ENCODE assay signal across 14 cellular contexts in genomic region chr6:149551920-149552319, GRCh38. TPM values are rescaled to one million over a fixed set of nuclear protein-coding genes. Genes with fewer than 3 reads are reported as not detected.
A peak's percentile ranks its signal among the peaks of the same experiment; 100 is the strongest.
DNase-seq lines count a peak whose midpoint lies in the region; ATAC-seq, FAIRE-seq and TF ChIP-seq lines count a peak whose summit lies in the region.
"Had no signal": no experiment of that assay in that cellular context is flagged by ENCODE, and none has a peak within 500 bp of the region (broad histone marks: within the 10 kb centered on the region; RNA-seq: fewer than 3 reads in every experiment).

No MANE protein-coding gene starts in this region.

- no peak for DNase-seq in cardiac muscle cell (ENCODE audit: low read depth in 1 of 2, low spot score in 1 of 2)
- no peak for DNase-seq in cardiac septum (ENCODE audit: low spot score)
- no peak for DNase-seq in GM12878 (ENCODE audit: low read depth, low spot score)
- DNase-seq in H1 (ENCODE audit: low read depth in 1 of 2, low spot score in 2 of 2) = no peak
- DNase-seq in stimulated activated naive CD4-positive, alpha-beta T cell treated with Interleukin-2 at 50 U/mL for 16 hours (lab: John Stamatoyannopoulos, UW) = no peak
- DNase-seq in activated naive CD4-positive, alpha-beta T cell treated with anti-CD3 and anti-CD28 coated beads, Interleukin-2, amount 50 U/mL, for 72 hours (ENCODE audit: low spot score in 2 of 2) = no peak
- DNase-seq: ACHN; CD4-positive, alpha-beta memory T cell; DMS79; H9 had no signal

- H2BK15ac ChIP-seq in H1 (ENCODE audit: low read length) = no peak overlapping the region

- no peak for TF ChIP-seq POLR2A in GM12878 (IDR thresholded peaks at IDR 0.05; ENCODE audit: low read depth, low read length)
- no peak for TF ChIP-seq POLR2A in H1 (IDR thresholded peaks at IDR 0.05; ENCODE audit: control extremely low read depth in 1 of 2, low read depth in 2 of 2, low read length in 2 of 2)

- H4K20me1 ChIP-seq in GM12878 (ENCODE audit: control insufficient read depth, insufficient read depth) = no peaks in the 10 kb centered on the region
- no peaks in the 10 kb centered on the region for H4K20me1 ChIP-seq in H1 (replicated peaks in 1 of 2; ENCODE audit: control insufficient read depth in 1 of 2, insufficient read depth in 2 of 2, low read length in 2 of 2)

- no peak overlapping the region for H3K56ac ChIP-seq in H1 (replicated peaks; ENCODE audit: insufficient read length, low read depth, low read length)

- H4K91ac ChIP-seq in H1 (replicated peaks; ENCODE audit: insufficient read length, low read length) = no peak overlapping the region

- FAIRE-seq in GM12878 (lab: Jason Lieb, UNC) (no peak), H1 (lab: Jason Lieb, UNC) (no peak)
- FAIRE-seq: GM12891 had no signal

- POLR2A ChIA-PET in GM12878 (lab: Charles Lee) (no interaction called here), H1 (lab: Charles Lee; ENCODE audit: partially characterized antibody) (interaction anchor here (0.8 to 3.4 kb wide), 2 partner anchors 14 to 15 kb away, joined by 4 to 10 read pairs; partner anchors contain the start of gene GINM1)

- intact Hi-C loops in cardiac septum (cut with DNase I) (no loop called here), GM12878 (cut with micrococcal nuclease; ENCODE audit: unreplicated experiment) (no loop called here)

- WGBS in GM12878 (ENCODE audit: insufficient coverage, insufficient replicate concordance, low lambda C conversion rate, missing lambda C conversion rate) = 44% methylated on average over 5 of the region's 5 CpGs
- 78% methylated on average over 5 of the region's 5 CpGs; no CpG with 5 or more reads in 1 of the 2 experiments for WGBS in H1 (ENCODE audit: extremely low coverage in 1 of 2, insufficient coverage in 1 of 2, insufficient read length in 1 of 2, insufficient replicate concordance in 2 of 2, low coverage in 1 of 2, low lambda C conversion rate in 2 of 2, missing lambda C conversion rate in 1 of 2), 2 experiments

- ATAC-seq in GM12878 = peak; percentile 35; the same call in 1 of the 3 replicates
- ATAC-seq in GM21390 (IDR thresholded peaks at IDR 0.05; ENCODE audit: unreplicated experiment) = no peak
- no peak for ATAC-seq in activated naive CD4-positive, alpha-beta T cell treated with anti-CD3 and anti-CD28 coated beads, Interleukin-2, amount 50 U/mL, for 72 hours
- ATAC-seq: GM23338 had no signal

- RAD21 ChIA-PET in GM12878 (lab: Charles Lee; ENCODE audit: unreplicated experiment) = no interaction called here

- H3K4me3 ChIP-seq in cardiac muscle cell = no peak overlapping the region
- H3K4me3 ChIP-seq in GM12878 = no peak overlapping the region
- no peak overlapping the region for H3K4me3 ChIP-seq in H1 (ENCODE audit: extremely low read depth in 1 of 4, insufficient read depth in 2 of 4, low read depth in 3 of 4, low read length in 4 of 4)
- H3K4me3 ChIP-seq: GM23338 had no signal

- H3K4me2 ChIP-seq in GM12878 (ENCODE audit: control insufficient read depth, insufficient read depth) (no peak overlapping the region), H1 (ENCODE audit: insufficient read depth in 1 of 2, low read depth in 2 of 2, low read length in 2 of 2) (no peak overlapping the region)
- H3K4me2 ChIP-seq: GM23338 had no signal

- no peaks in the 10 kb centered on the region for H3K9me3 ChIP-seq in cardiac muscle cell (ENCODE audit: low read depth)
- no peaks in the 10 kb centered on the region for H3K9me3 ChIP-seq in GM12878 (replicated peaks; ENCODE audit: control insufficient read depth, insufficient read depth, low read length)
- no peaks in the 10 kb centered on the region for H3K9me3 ChIP-seq in H1 (ENCODE audit: insufficient read depth in 2 of 2, low read depth in 1 of 2, low read length in 1 of 2)

- no peak for TF ChIP-seq RAD21 in GM12878 (IDR thresholded peaks at IDR 0.05; ENCODE audit: insufficient read depth, low read depth, low read length)
- TF ChIP-seq RAD21 in H1 (IDR thresholded peaks at IDR 0.05 in 1 of 2, conservative IDR thresholded peaks at IDR 0.05 in 1 of 2; ENCODE audit: low read depth in 2 of 2, low read length in 2 of 2) = no peak

- in situ Hi-C loops in GM12878 (cut with MboI) = no loop called here

- H4K8ac ChIP-seq in H1 (ENCODE audit: extremely low read depth, insufficient read depth, low read length) = peak overlapping the region; percentile 68; the same call in 1 of the 2 replicates

- BruUV-seq in GM12878 (replicated peaks; lab: Mats Ljungman, UMichigan) = no TSS peak

- SMC1A ChIA-PET in GM12878 (lab: Charles Lee; ENCODE audit: uncharacterized antibody, unreplicated experiment) = interaction anchor here (1.3 kb wide), 1 partner anchor 10 kb away, joined by 4 read pairs; no protein-coding TSS in a partner anchor

- no peak overlapping the region for H3K18ac ChIP-seq in H1 (ENCODE audit: extremely low read depth, low read length)

- no peaks in the 10 kb centered on the region for H3K23me2 ChIP-seq in H1 (ENCODE audit: low read depth, low read length)

- no peak overlapping the region for H3K4ac ChIP-seq in H1 (replicated peaks; ENCODE audit: insufficient read length, low read depth, low read length)

- H2BK20ac ChIP-seq in H1 (ENCODE audit: low read length) = no peak overlapping the region

- no peak overlapping the region for H3K23ac ChIP-seq in H1 (ENCODE audit: insufficient read length)

- H3K4me1 ChIP-seq in cardiac muscle cell (ENCODE audit: low read depth) (peaks cover 9% of the 10 kb centered on the region), GM12878 (ENCODE audit: control insufficient read depth, insufficient read depth, low read length) (no peaks in the 10 kb centered on the region), H1 (replicated peaks in 1 of 4; ENCODE audit: control insufficient read depth in 3 of 4, insufficient read depth in 4 of 4, low read length in 3 of 4) (no peaks in the 10 kb centered on the region)

- no peak overlapping the region for H2AK5ac ChIP-seq in H1 (ENCODE audit: low read depth, low read length)

- no peak overlapping the region for H3K9ac ChIP-seq in GM12878 (ENCODE audit: control insufficient read depth, insufficient read depth, low read length)
- H3K9ac ChIP-seq in H1 (replicated peaks in 1 of 4; ENCODE audit: extremely low read depth in 1 of 4, low read depth in 3 of 4, low read length in 3 of 4) = no peak overlapping the region

- peaks cover 34% of the 10 kb centered on the region for H3K27me3 ChIP-seq in cardiac muscle cell
- no peaks in the 10 kb centered on the region; a peak in 2 of 4 replicates for H3K27me3 ChIP-seq in GM12878 (replicated peaks in 1 of 2; ENCODE audit: control insufficient read depth in 2 of 2, insufficient read depth in 2 of 2, low read length in 1 of 2)
- no peaks in the 10 kb centered on the region; a peak in 1 of 7 replicates for H3K27me3 ChIP-seq in H1 (replicated peaks in 1 of 4; ENCODE audit: control insufficient read depth in 3 of 4, extremely low read depth in 1 of 4, insufficient read depth in 3 of 4, low read length in 3 of 4)

- H3K36me3 ChIP-seq in cardiac muscle cell (no peaks in the 10 kb centered on the region), GM12878 (ENCODE audit: control insufficient read depth in 2 of 2, insufficient read depth in 2 of 2, low read length in 1 of 2) (no peaks in the 10 kb centered on the region), H1 (ENCODE audit: control insufficient read depth in 2 of 4, insufficient read depth in 4 of 4, low read length in 3 of 4) (no peaks in the 10 kb centered on the region)

- H3K36me3 Mint-ChIP-seq in activated naive CD4-positive, alpha-beta T cell treated with anti-CD3 and anti-CD28 coated beads, Interleukin-2, amount 50 U/mL, for 72 hours = peaks cover 0 to 5% of the 10 kb centered on the region in 2 donors

- H3K79me1 ChIP-seq in H1 (ENCODE audit: low read depth, low read length) = no peaks in the 10 kb centered on the region

- CTCF ChIA-PET in GM12878 (lab: Yijun Ruan, JAX) (interaction anchor here (0.7 to 2.5 kb wide), 3 partner anchors 9 to 35 kb away, joined by 3 to 11 read pairs (median 8); no protein-coding TSS in a partner anchor), H1 (lab: Charles Lee; ENCODE audit: partially characterized antibody) (interaction anchor here (0.7 to 8.9 kb wide), 4 partner anchors 11 to 271 kb away, joined by 3 to 108 read pairs (median 4); partner anchors contain the start of gene GINM1)

- no peak overlapping the region for H3K14ac ChIP-seq in H1 (ENCODE audit: insufficient read length)

- no peak overlapping the region for H3K27ac Mint-ChIP-seq in activated naive CD4-positive, alpha-beta T cell treated with anti-CD3 and anti-CD28 coated beads, Interleukin-2, amount 50 U/mL, for 72 hours
- H3K27ac Mint-ChIP-seq: CD4-positive, alpha-beta memory T cell; GM23338 had no signal

- no peak overlapping the region for H2BK12ac ChIP-seq in H1 (ENCODE audit: low read depth, low read length)

- TF ChIP-seq EP300 in GM12878 (IDR thresholded peaks at IDR 0.05; ENCODE audit: borderline replicate concordance in 1 of 2, control insufficient read depth in 1 of 2, low read depth in 2 of 2, low read length in 2 of 2) (no peak), H1 (IDR thresholded peaks at IDR 0.05; ENCODE audit: borderline replicate concordance in 1 of 2, low read depth in 2 of 2, low read length in 2 of 2) (no peak)

- no peak for TF ChIP-seq CTCF in cardiac muscle cell (IDR thresholded peaks at IDR 0.05; ENCODE audit: low read depth, low read length)
- no peak for TF ChIP-seq CTCF in GM12878 (IDR thresholded peaks at IDR 0.05 in 2 of 3, conservative IDR thresholded peaks at IDR 0.05 in 1 of 3; ENCODE audit: control insufficient read depth in 2 of 3, extremely low read depth in 1 of 3, insufficient read depth in 1 of 3, low read depth in 3 of 3, low read length in 3 of 3)
- no peak for TF ChIP-seq CTCF in H1 (IDR thresholded peaks at IDR 0.05; ENCODE audit: control extremely low read depth in 1 of 3, insufficient read depth in 1 of 3, low read depth in 1 of 3, low read length in 3 of 3)

- H3K27ac ChIP-seq in cardiac muscle cell (peak overlapping the region; percentile 59), GM12878 (ENCODE audit: control insufficient read depth, insufficient read depth) (no peak overlapping the region), H1 (ENCODE audit: low read depth, low read length) (no peak overlapping the region)
- H3K27ac ChIP-seq: C4-2B had no signal

- H3K79me2 ChIP-seq in GM12878 (ENCODE audit: control insufficient read depth, insufficient read depth, low read length) (no peaks in the 10 kb centered on the region), H1 (ENCODE audit: control insufficient read depth in 1 of 2, insufficient read depth in 2 of 2, low read length in 2 of 2) (no peaks in the 10 kb centered on the region)

- no peak overlapping the region for H2BK120ac ChIP-seq in H1 (replicated peaks; ENCODE audit: low read depth, low read length)

- no peak overlapping the region for H2BK5ac ChIP-seq in H1 (ENCODE audit: low read depth, low read length)

- no peak overlapping the region for H2AFZ ChIP-seq in GM12878 (ENCODE audit: control insufficient read depth, low read depth, low read length)
- peak overlapping the region; percentile 55; the same call in 1 of the 2 replicates for H2AFZ ChIP-seq in H1 (ENCODE audit: low read length)

- H3K9me3 Mint-ChIP-seq in activated naive CD4-positive, alpha-beta T cell treated with anti-CD3 and anti-CD28 coated beads, Interleukin-2, amount 50 U/mL, for 72 hours = no peaks in the 10 kb centered on the region
- H3K9me3 Mint-ChIP-seq: GM23338, H9 had no signal

- H4K5ac ChIP-seq in H1 (ENCODE audit: insufficient read length, low read depth, low read length) = no peak overlapping the region

RNA-seq across cellular contexts. Expression of gene PPIL4, which starts 6.1 kb away (rescaled TPM):
- total RNA-seq in cardiac muscle cell (23.0 and 33.1 TPM in 2 replicates), cardiac septum (18.6 TPM), GM12878 (2014; rRNA removed) (11.9 and 18.0 TPM in 2 replicates), GM12878 (2014; rRNA removed; fragmentation: Illumina TruSeq; extraction: Trizol) (27.2 and 28.4 TPM in 2 replicates), GM12878 (2021) (13.1 and 14.7 TPM in 2 replicates)
- polyA plus RNA-seq in cardiac muscle cell (29.5 and 41.8 TPM in 2 replicates), GM12878 (2011; rRNA removed) (8.0 and 12.9 TPM in 2 replicates), GM12878 (2014; fragmentation: Illumina TruSeq; extraction: Trizol) (25.3 and 34.9 TPM in 2 replicates), GM12878 (2014; fragmentation: Nextera tagmentation; extraction: Ambion mirVana) (10 to 100 TPM; 24.7 to 25.9 TPM), GM12878 (2014; rRNA removed) (8.8 and 12.0 TPM in 2 replicates), GM12878 (2016; fragmentation: Nextera tagmentation; extraction: Ambion mirVana) (10 to 100 TPM; 24.0 to 27.6 TPM), H1 (2011; rRNA removed) (1.1 and 2.0 TPM in 2 replicates)
- total RNA-seq in GM12878 (2013; cell fraction: nucleolus; rRNA removed) = 30.6 TPM in 2 replicates
- 4.9 TPM for polyA plus RNA-seq in GM12878 (2011; ENCODE audit: low read depth)
- polyA plus RNA-seq in GM12878 (2011; cell fraction: cytosol; rRNA removed) = 1.6 and 2.0 TPM in 2 replicates
- 4.0 and 6.4 TPM in 2 replicates for polyA plus RNA-seq in GM12878 (2011; cell fraction: nucleus; rRNA removed)
- 11.1 and 15.6 TPM in 2 replicates for polyA plus RNA-seq in GM12878 (2012)
- polyA minus RNA-seq in GM12878 (2011; rRNA and poly(A)+ RNA removed) = 3.9 and 5.7 TPM in 2 replicates
- 3.0 and 4.8 TPM in 2 replicates for polyA minus RNA-seq in GM12878 (2011; cell fraction: cytosol; rRNA and poly(A)+ RNA removed)
- 1.8 and 3.4 TPM in 2 replicates for polyA minus RNA-seq in GM12878 (2011; cell fraction: nucleus; rRNA and poly(A)+ RNA removed)
- total RNA-seq in H1 (2021; fragmentation: NEBNext Ultra II Directional; extraction: Animal tissue kit (Norgen Biotek cat#: 25700)) = 33.2 TPM in 2 replicates
- polyA plus RNA-seq in H1 (2011; cell fraction: cytosol; rRNA removed) = 5.9 TPM
- 0.96 TPM for polyA plus RNA-seq in H1 (2011; cell fraction: nucleus; rRNA removed)
- 9.9 to 18.5 TPM (median 10.9 TPM) in 4 replicates for polyA plus RNA-seq in H1 (2012, experiment 1 of 2)
- 1.7 TPM for polyA plus RNA-seq in H1 (2012, experiment 2 of 2)
- polyA plus RNA-seq in H1 (2013, experiment 1 of 2) = 30.7 TPM
- polyA plus RNA-seq in H1 (2013, experiment 2 of 2) = 30.1 TPM
- 4.0 and 4.7 TPM in 2 replicates for polyA minus RNA-seq in H1 (2011; rRNA and poly(A)+ RNA removed)
- 9.8 TPM for polyA minus RNA-seq in H1 (2011; cell fraction: cytosol; rRNA and poly(A)+ RNA removed)
- 6.3 TPM for polyA minus RNA-seq in H1 (2011; cell fraction: nucleus; rRNA and poly(A)+ RNA removed)
- total RNA-seq in activated naive CD4-positive, alpha-beta T cell treated with anti-CD3 and anti-CD28 coated beads, Interleukin-2, amount 50 U/mL, for 72 hours = 10 to 100 TPM; 21.9 to 29.3 TPM

RNA-seq across cellular contexts. Expression of gene GINM1, which starts 14.3 kb away (rescaled TPM):
- total RNA-seq in cardiac muscle cell (33.0 and 35.8 TPM in 2 replicates), cardiac septum (53.8 TPM), GM12878 (2014; rRNA removed) (30.8 and 35.4 TPM in 2 replicates), GM12878 (2014; rRNA removed; fragmentation: Illumina TruSeq; extraction: Trizol) (37.3 and 37.4 TPM in 2 replicates), GM12878 (2021) (28.7 and 29.3 TPM in 2 replicates)
- polyA plus RNA-seq in cardiac muscle cell (50.4 and 68.9 TPM in 2 replicates), GM12878 (2011; rRNA removed) (21.3 and 31.0 TPM in 2 replicates), GM12878 (2014; fragmentation: Illumina TruSeq; extraction: Trizol) (30.8 and 36.1 TPM in 2 replicates), GM12878 (2014; fragmentation: Nextera tagmentation; extraction: Ambion mirVana) (10 to 100 TPM; 10.6 to 20.3 TPM), GM12878 (2014; rRNA removed) (28.0 and 31.0 TPM in 2 replicates), GM12878 (2016; fragmentation: Nextera tagmentation; extraction: Ambion mirVana) (10 to 100 TPM; 37.9 to 38.1 TPM), H1 (2011; rRNA removed) (4.0 and 5.1 TPM in 2 replicates)
- 32.0 and 35.4 TPM in 2 replicates for total RNA-seq in GM12878 (2013; cell fraction: nucleolus; rRNA removed)
- 15.6 TPM for polyA plus RNA-seq in GM12878 (2011; ENCODE audit: low read depth)
- polyA plus RNA-seq in GM12878 (2011; cell fraction: cytosol; rRNA removed) = 9.6 and 10.9 TPM in 2 replicates
- polyA plus RNA-seq in GM12878 (2011; cell fraction: nucleus; rRNA removed) = 5.8 and 6.3 TPM in 2 replicates
- polyA plus RNA-seq in GM12878 (2012) = 31.9 and 39.5 TPM in 2 replicates
- polyA minus RNA-seq in GM12878 (2011; rRNA and poly(A)+ RNA removed) = 6.1 and 7.5 TPM in 2 replicates
- 7.8 and 9.6 TPM in 2 replicates for polyA minus RNA-seq in GM12878 (2011; cell fraction: cytosol; rRNA and poly(A)+ RNA removed)
- 2.5 and 3.4 TPM in 2 replicates for polyA minus RNA-seq in GM12878 (2011; cell fraction: nucleus; rRNA and poly(A)+ RNA removed)
- 21.6 and 24.0 TPM in 2 replicates for total RNA-seq in H1 (2021; fragmentation: NEBNext Ultra II Directional; extraction: Animal tissue kit (Norgen Biotek cat#: 25700))
- polyA plus RNA-seq in H1 (2011; cell fraction: cytosol; rRNA removed) = 8.3 TPM
- polyA plus RNA-seq in H1 (2011; cell fraction: nucleus; rRNA removed) = 6.3 TPM
- polyA plus RNA-seq in H1 (2012, experiment 1 of 2) = 9.4 to 14.1 TPM (median 9.6 TPM) in 4 replicates
- polyA plus RNA-seq in H1 (2012, experiment 2 of 2) = 4.0 TPM
- 40.2 TPM for polyA plus RNA-seq in H1 (2013, experiment 1 of 2)
- polyA plus RNA-seq in H1 (2013, experiment 2 of 2) = 40.6 TPM
- polyA minus RNA-seq in H1 (2011; rRNA and poly(A)+ RNA removed) = 3.6 and 6.8 TPM in 2 replicates
- 6.2 TPM for polyA minus RNA-seq in H1 (2011; cell fraction: cytosol; rRNA and poly(A)+ RNA removed)
- polyA minus RNA-seq in H1 (2011; cell fraction: nucleus; rRNA and poly(A)+ RNA removed) = 11.6 TPM
- 10 to 100 TPM; 15.0 to 25.2 TPM for total RNA-seq in activated naive CD4-positive, alpha-beta T cell treated with anti-CD3 and anti-CD28 coated beads, Interleukin-2, amount 50 U/mL, for 72 hours
